ENCODE assay signal across 1 cellular context in genomic region chr22:42142771-42143461, GRCh38.
TF ChIP-seq lines count a peak whose summit lies in the region.

No MANE protein-coding gene starts in this region.

TF ChIP-seq in GM23338, 12 proteins besides CTCF, POLR2A, EP300 and RAD21 (continued from another document):
- no peak for TF ChIP-seq ZNF462 (CRISPR knock-in tag; IDR thresholded peaks at IDR 0.05)
- TF ChIP-seq ZNF114 (CRISPR knock-in tag; IDR thresholded peaks at IDR 0.05): no peak
